Comparison of ENCODE assay signal across 22 cellular contexts in genomic region chr15:78695046-78695671, GRCh38. TPM values are rescaled to one million over a fixed set of nuclear protein-coding genes. Genes with fewer than 3 reads are reported as not detected.
"Had no signal": no experiment of that assay in that cellular context is flagged by ENCODE, and none has a peak within 500 bp of the region (broad histone marks: within the 10 kb centered on the region; RNA-seq: fewer than 3 reads in every experiment).

No MANE protein-coding gene starts in this region.

- H3K4me1 ChIP-seq: gastroesophageal sphincter, prostate gland, right atrium auricular region, tibial nerve, uterus had no signal

- FAIRE-seq: endometrium had no signal

- DNase-seq: activated CD4-positive, alpha-beta T cell treated with anti-CD3 and anti-CD28 coated beads for 1 hour; activated naive CD4-positive, alpha-beta T cell; activated naive CD8-positive, alpha-beta T cell treated with anti-CD3 and anti-CD28 coated beads for 36 hours; aorta; brain microvascular endothelial cell; cortex of kidney; kidney glomerular epithelial cell; mesenchymal stem cell; naive thymus-derived CD4-positive, alpha-beta T cell; stimulated activated CD4-positive, alpha-beta T cell treated with anti-CD3 and anti-CD28 coated beads, Interleukin-12 subunit alpha, Interleukin-12 subunit beta, amount 100 ng/mL, for 4 hours; stimulated activated CD4-positive, alpha-beta T cell treated with anti-CD3 and anti-CD28 coated beads, Interleukin-2, amount 100 ng/mL, for 24 hours; T-helper 1 cell; uterus had no signal

- H3K4me3 ChIP-seq: gastroesophageal sphincter, heart left ventricle, neural progenitor cell, prostate gland, right atrium auricular region, tibial nerve, uterus had no signal

- H3K36me3 ChIP-seq: brain microvascular endothelial cell, gastroesophageal sphincter, heart left ventricle, prostate gland, right atrium auricular region, tibial nerve, uterus had no signal

- H3K9ac ChIP-seq: neural progenitor cell had no signal

- H3K4me2 ChIP-seq: neural progenitor cell had no signal

- H3K27ac ChIP-seq: brain microvascular endothelial cell, gastroesophageal sphincter, heart left ventricle, neural progenitor cell, prostate gland, right atrium auricular region, tibial nerve, uterus, VCaP had no signal

- H3K27me3 ChIP-seq: brain microvascular endothelial cell, gastroesophageal sphincter, heart left ventricle, neural progenitor cell, right atrium auricular region, tibial nerve, uterus had no signal

RNA-seq across cellular contexts. Expression of gene CHRNB4, which starts 54.1 kb away (rescaled TPM):
- polyA plus RNA-seq: aorta; heart left ventricle; liver; naive thymus-derived CD4-positive, alpha-beta T cell had no signal
